Comparison of ENCODE assay signal across 8 cellular contexts in the genomic region with DNA sequence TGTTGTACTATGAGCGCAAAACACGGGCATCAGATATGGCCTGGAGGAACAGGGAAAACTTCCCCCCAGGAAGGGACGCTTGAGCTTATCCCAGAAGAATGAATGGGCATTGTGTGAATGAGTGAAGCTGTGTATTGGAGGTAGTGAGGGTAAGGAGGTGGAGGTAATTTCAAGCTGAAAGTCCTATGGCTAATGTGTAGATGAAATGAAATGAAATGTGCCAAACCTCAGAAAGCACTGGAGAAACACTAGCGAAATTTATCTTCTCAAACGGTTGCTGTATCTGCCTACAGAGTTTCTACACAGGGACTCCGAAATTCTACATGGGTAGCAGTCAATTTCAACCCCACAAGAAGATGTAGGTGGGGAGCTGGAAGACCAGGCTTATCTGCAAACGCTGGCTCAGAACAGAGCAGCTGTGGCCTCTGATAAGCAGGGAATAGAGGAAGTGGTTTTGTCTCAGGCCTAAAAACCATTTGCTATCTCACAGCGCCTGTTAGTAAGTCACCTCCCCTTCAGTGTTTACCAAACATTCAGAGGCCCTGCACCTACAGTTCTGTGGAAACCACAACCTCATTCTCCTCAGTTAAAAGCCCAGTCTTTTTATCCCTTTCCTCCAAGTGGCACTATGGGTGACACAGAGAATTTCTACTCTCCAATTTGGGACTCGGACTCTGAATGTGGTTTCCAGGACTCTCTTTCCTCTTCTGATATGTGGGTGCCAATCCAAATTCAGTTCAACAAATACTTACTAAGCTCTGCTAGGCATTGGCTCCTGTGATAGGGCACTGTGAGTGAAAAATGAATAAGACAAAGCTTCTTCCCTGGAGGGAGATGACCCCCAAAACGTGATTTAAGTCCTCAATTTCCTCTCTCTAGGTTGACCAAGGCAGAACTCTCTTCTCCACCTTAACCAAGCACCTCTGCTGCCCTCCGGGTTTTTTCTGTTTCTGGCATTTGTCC. TPM values are rescaled to one million over a fixed set of nuclear protein-coding genes. Genes with fewer than 3 reads are reported as not detected.
DNase-seq lines count a peak whose midpoint lies in the region; ATAC-seq and TF ChIP-seq lines count a peak whose summit lies in the region.

No MANE protein-coding gene starts in this region.

- H3K4me3 ChIP-seq in CD4-positive, CD25-positive, alpha-beta regulatory T cell (ENCODE audit: low read depth, low read length), result peak overlapping the region; percentile 67
- H3K4me3 ChIP-seq in psoas muscle (no peak overlapping the region), H7 (ENCODE audit: insufficient read depth, low read depth, low read length) (no peak overlapping the region)

- peaks cover 0 to 17% (median 6%) of the 10 kb centered on the region in 7 donors for H3K9me3 Mint-ChIP-seq in CD4-positive, CD25-positive, alpha-beta regulatory T cell

- DNase-seq in CD4-positive, CD25-positive, alpha-beta regulatory T cell, result peak in 2 of 3 donors; percentile 53 to 80
- DNase-seq in T-helper 1 cell (peak in 3 of 5 donors; percentile 14 to 83 (median 35)), psoas muscle (no peak), H7 (no peak)
- peak in 4 of 6 experiments; percentile 18 to 61 (median 48) for DNase-seq in stimulated activated naive CD4-positive, alpha-beta T cell (lab: John Stamatoyannopoulos, UW)

- H3K36me3 ChIP-seq in CD4-positive, CD25-positive, alpha-beta regulatory T cell (ENCODE audit: control insufficient read depth, insufficient read depth, low read length), result no peaks in the 10 kb centered on the region
- H3K36me3 ChIP-seq in psoas muscle (ENCODE audit: insufficient read depth in 1 of 2, low read depth in 1 of 2), result no peaks in the 10 kb centered on the region
- no peaks in the 10 kb centered on the region for H3K36me3 ChIP-seq in H7 (replicated peaks; ENCODE audit: control insufficient read depth, insufficient read depth, low read length)

- peaks cover 33% of the 10 kb centered on the region for H3K4me1 ChIP-seq in CD4-positive, CD25-positive, alpha-beta regulatory T cell (ENCODE audit: control insufficient read depth, insufficient read depth, low read length, poor library complexity, severe bottlenecking)
- H3K4me1 ChIP-seq in psoas muscle, result no peaks in the 10 kb centered on the region

- peaks cover 30 to 47% (median 43%) of the 10 kb centered on the region in 4 donors for H3K4me1 Mint-ChIP-seq in CD4-positive, CD25-positive, alpha-beta regulatory T cell

- no peaks in the 10 kb centered on the region for H3K27me3 Mint-ChIP-seq in CD4-positive, CD25-positive, alpha-beta regulatory T cell

- no peaks in the 10 kb centered on the region for H3K27me3 ChIP-seq in CD4-positive, CD25-positive, alpha-beta regulatory T cell (ENCODE audit: control insufficient read depth, insufficient read depth, low read length)
- no peaks in the 10 kb centered on the region for H3K27me3 ChIP-seq in psoas muscle (ENCODE audit: insufficient read depth in 3 of 3, low read length in 2 of 3)
- no peaks in the 10 kb centered on the region; the same call in 1 of the 2 replicates for H3K27me3 ChIP-seq in H7 (ENCODE audit: control insufficient read depth, insufficient read depth, low read length)

- intact Hi-C loops in psoas muscle (cut with DNase I), result no loop called here

- H3K27ac Mint-ChIP-seq in CD4-positive, CD25-positive, alpha-beta regulatory T cell, result peak overlapping the region; percentile 79 to 96 (median 96)

- TF ChIP-seq POLR2A in GM19193 (IDR thresholded peaks at IDR 0.05; ENCODE audit: extremely low read depth, insufficient read depth, insufficient read length), result peak; percentile 48

- ATAC-seq in CD4-positive, CD25-positive, alpha-beta regulatory T cell (ENCODE audit: low read depth in 2 of 2), result peak; percentile 93 to 94
- ATAC-seq in HG03280 (IDR thresholded peaks at IDR 0.05; ENCODE audit: unreplicated experiment), result peak; percentile 90
- ATAC-seq in esophagus mucosa, result peak; percentile 58
- no peak for ATAC-seq in psoas muscle

- 57 to 62% (median 58%) methylated on average over 11 of the region's 11 CpGs for WGBS in psoas muscle, 3 donors

- H3K36me3 Mint-ChIP-seq in CD4-positive, CD25-positive, alpha-beta regulatory T cell, result peaks cover 10% of the 10 kb centered on the region

- peaks cover 3 to 10% of the 10 kb centered on the region in 2 experiments for H3K9me3 ChIP-seq in CD4-positive, CD25-positive, alpha-beta regulatory T cell (ENCODE audit: control insufficient read depth in 2 of 2, low read length in 2 of 2)
- H3K9me3 ChIP-seq in psoas muscle, result peaks cover 5% of the 10 kb centered on the region

- peak overlapping the region; percentile 69 for H3K27ac ChIP-seq in CD4-positive, CD25-positive, alpha-beta regulatory T cell (ENCODE audit: insufficient read depth, low read length, poor library complexity, severe bottlenecking)
- no peak overlapping the region for H3K27ac ChIP-seq in psoas muscle

- no peak for TF ChIP-seq CTCF in psoas muscle (IDR thresholded peaks at IDR 0.05)

- peak overlapping the region; percentile 75 to 88 (median 80) for H3K4me3 Mint-ChIP-seq in CD4-positive, CD25-positive, alpha-beta regulatory T cell

RNA-seq across cellular contexts. Expression of gene SLAMF6, which starts 17.1 kb away (rescaled TPM):
- 60.0 TPM for total RNA-seq in CD4-positive, CD25-positive, alpha-beta regulatory T cell
- polyA plus RNA-seq in CD4-positive, CD25-positive, alpha-beta regulatory T cell, result 100 to 1,000 TPM; 122 to 163 (median 141) TPM
- 0.28 TPM for total RNA-seq in esophagus mucosa
- total RNA-seq in psoas muscle, result under 1 TPM; 0.14 to 0.34 (median 0.21) TPM
- polyA plus RNA-seq in psoas muscle, result under 1 TPM in 2 of 3 donors, not detected in 1; 0.08 to 0.18 TPM
- total RNA-seq in H7 (2014; rRNA removed; shearing (Covaris generic)), result not detected in 2 replicates

RNA-seq across cellular contexts. Expression of gene CD84, which starts 39.1 kb away (rescaled TPM):
- 135 TPM for total RNA-seq in CD4-positive, CD25-positive, alpha-beta regulatory T cell
- 10 to 100 TPM; 20.7 to 36.4 (median 27.1) TPM for polyA plus RNA-seq in CD4-positive, CD25-positive, alpha-beta regulatory T cell
- total RNA-seq in esophagus mucosa (1.2 TPM), psoas muscle (1 to 10 TPM in 2 of 4 donors, under 1 TPM in 2; 0.75 to 2.6 (median 1.3) TPM)
- under 1 TPM; 0.04 to 0.13 (median 0.10) TPM for polyA plus RNA-seq in psoas muscle
- not detected in 2 replicates for total RNA-seq in H7 (2014; rRNA removed; shearing (Covaris generic))

Comparison
In these comparisons a context has a peak if more than half of its experiments do, and no peak if none do; other contexts are left out.
1. ATAC-seq: peak in CD4-positive, CD25-positive, alpha-beta regulatory T cell (2 of 2), HG03280 (single experiment) and esophagus mucosa (single experiment); none in psoas muscle (0 of 4).
2. DNase-seq: peak in CD4-positive, CD25-positive, alpha-beta regulatory T cell (2 of 3), T-helper 1 cell (3 of 5) and stimulated activated naive CD4-positive, alpha-beta T cell (4 of 6); none in psoas muscle (0 of 2) and H7 (single experiment).
3. RNA of gene SLAMF6, which starts 17.1 kb away (total RNA-seq): 60.0 TPM in CD4-positive, CD25-positive, alpha-beta regulatory T cell (single experiment); 0.28 TPM in esophagus mucosa (single experiment), 0.14 to 0.34 TPM in psoas muscle and not detected in H7; every median in the first group is over 10 times any median in the second.
4. RNA of gene CD84, which starts 39.1 kb away (total RNA-seq): 135 TPM in CD4-positive, CD25-positive, alpha-beta regulatory T cell (single experiment); 0.75 to 2.6 TPM in psoas muscle, 1.2 TPM in esophagus mucosa (single experiment) and not detected in H7; every median in the first group is over 10 times any median in the second.